In genomic region chr9:128111726-128112125, GRCh38 we compare ENCODE assay signal across 1 cellular context.
TF ChIP-seq lines count a peak whose summit lies in the region.

No MANE protein-coding gene starts in this region.

TF ChIP-seq in K562, 482 proteins besides CTCF, POLR2A, EP300 and RAD21:
- TF ChIP-seq POLR2G (IDR thresholded peaks at IDR 0.05; ENCODE audit: low read depth, low read length), result 0 out of 2 replicates have a peak, but pooled peaks have one; percentile 44
